20 cellular contexts compared by ENCODE assay signal in the genomic region with DNA sequence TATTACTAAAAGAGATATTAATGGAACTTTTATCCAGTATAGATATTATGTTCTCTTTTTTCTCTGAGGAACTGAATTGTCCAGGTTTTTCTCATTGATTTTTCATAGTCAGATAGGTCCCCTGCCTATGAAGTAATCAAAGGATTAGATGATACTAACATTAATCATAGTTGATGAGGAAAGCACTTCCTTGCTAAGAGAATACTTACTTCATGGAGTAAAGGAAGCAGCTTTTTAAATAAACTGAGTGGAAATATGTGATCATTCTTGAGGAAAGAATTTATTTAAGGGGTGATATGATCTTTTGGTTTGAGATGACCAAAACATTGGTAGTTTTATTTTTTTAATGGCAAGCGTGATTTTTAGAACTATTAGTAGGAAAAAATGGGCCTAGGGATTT. TPM values are rescaled to one million over a fixed set of nuclear protein-coding genes. Genes with fewer than 3 reads are reported as not detected.
DNase-seq lines count a peak whose midpoint lies in the region; ATAC-seq and TF ChIP-seq lines count a peak whose summit lies in the region.
"Had no signal": no experiment of that assay in that cellular context is flagged by ENCODE, and none has a peak within 500 bp of the region (broad histone marks: within the 10 kb centered on the region; RNA-seq: fewer than 3 reads in every experiment).

No MANE protein-coding gene starts in this region.

- peaks cover 3 to 5% of the 10 kb centered on the region in 2 donors for H3K36me3 Mint-ChIP-seq in activated naive CD4-positive, alpha-beta T cell treated with anti-CD3 and anti-CD28 coated beads, Interleukin-2, amount 50 U/mL, for 72 hours

- H3K9me3 ChIP-seq in heart right ventricle: peaks cover 0 to 6% (median 0%) of the 10 kb centered on the region in 11 donors
- H3K9me3 ChIP-seq: BLaER1, HAP-1 had no signal

- H3K4me1 ChIP-seq in heart right ventricle: no peaks in the 10 kb centered on the region
- H3K4me1 ChIP-seq: BLaER1, HAP-1 had no signal

- no peak for ATAC-seq in heart right ventricle
- ATAC-seq in activated naive CD4-positive, alpha-beta T cell treated with anti-CD3 and anti-CD28 coated beads, Interleukin-2, amount 50 U/mL, for 72 hours: no peak
- ATAC-seq: CD8-positive, alpha-beta T cell; Panc1; Right ventricle myocardium inferior had no signal

- H3K36me3 ChIP-seq in heart right ventricle: peaks cover 0 to 37% (median 3%) of the 10 kb centered on the region in 9 donors
- H3K36me3 ChIP-seq: BLaER1, HAP-1 had no signal

- H3K4me3 ChIP-seq in epithelial cell of esophagus (ENCODE audit: low read length) (no peak overlapping the region), heart right ventricle (no peak overlapping the region)
- H3K4me3 ChIP-seq: BLaER1, HAP-1, SK-N-MC had no signal

- H3K27ac ChIP-seq in heart right ventricle: no peak overlapping the region
- H3K27ac ChIP-seq: BLaER1, SK-N-MC had no signal

- intact Hi-C loops in heart right ventricle (cut with DNase I): no loop called here

- no peaks in the 10 kb centered on the region for H3K27me3 ChIP-seq in heart right ventricle
- H3K27me3 ChIP-seq: BLaER1 had no signal

- WGBS in heart right ventricle, 2 donors: 89 to 98% methylated on average over 1 of the region's 1 CpG

- H3K27ac Mint-ChIP-seq in activated naive CD4-positive, alpha-beta T cell treated with anti-CD3 and anti-CD28 coated beads, Interleukin-2, amount 50 U/mL, for 72 hours: no peak overlapping the region
- H3K27ac Mint-ChIP-seq: CD8-positive, alpha-beta T cell had no signal

- peak; percentile 3 for DNase-seq in EL
- peak; percentile 5 for DNase-seq in LHCN-M2 (ENCODE audit: low read depth)
- peak; percentile 52 for DNase-seq in epithelial cell of esophagus (ENCODE audit: low read depth)
- peak; percentile 54 for DNase-seq in iris pigment epithelial cell (ENCODE audit: low read depth)
- DNase-seq in COLO829 (ENCODE audit: low spot score): no peak
- DNase-seq in heart right ventricle: no peak
- no peak for DNase-seq in activated naive CD4-positive, alpha-beta T cell treated with anti-CD3 and anti-CD28 coated beads, Interleukin-2, amount 50 U/mL, for 72 hours (ENCODE audit: low spot score in 2 of 2)
- DNase-seq: CD8-positive, alpha-beta T cell; DMS79; Kasumi-1; MM.1S; NCI-H1092; NCI-H1436 treated with DMSO at 0.1 percent for 48 hours; NCI-H2029 treated with DMSO at 0.1 percent for 48 hours; NCI-H446 treated with DMSO at 0.1 percent for 48 hours had no signal

- no peak for TF ChIP-seq CTCF in epithelial cell of esophagus (IDR thresholded peaks at IDR 0.05; ENCODE audit: insufficient read depth, low read depth, low read length, missing control alignments)
- TF ChIP-seq CTCF in heart right ventricle (IDR thresholded peaks at IDR 0.05): no peak

- H3K9me3 Mint-ChIP-seq in activated naive CD4-positive, alpha-beta T cell treated with anti-CD3 and anti-CD28 coated beads, Interleukin-2, amount 50 U/mL, for 72 hours: peaks cover 0 to 4% of the 10 kb centered on the region in 2 donors

RNA-seq across cellular contexts. Expression of gene SWT1, which starts 58.9 kb away (rescaled TPM):
- 3.4 and 4.2 TPM in 2 replicates for total RNA-seq in LHCN-M2 (2014; rRNA removed)
- polyA plus RNA-seq in LHCN-M2 (2012): 0.66 TPM
- total RNA-seq in heart right ventricle: 1 to 10 TPM; 3.6 to 7.9 (median 6.2) TPM
- polyA plus RNA-seq in heart right ventricle: 1 to 10 TPM; 1.4 to 2.6 TPM
- 1 to 10 TPM; 4.1 to 7.1 TPM for total RNA-seq in activated naive CD4-positive, alpha-beta T cell treated with anti-CD3 and anti-CD28 coated beads, Interleukin-2, amount 50 U/mL, for 72 hours

RNA-seq across cellular contexts. Expression of gene TRMT1L, which starts 59.2 kb away (rescaled TPM):
- total RNA-seq in LHCN-M2 (2014; rRNA removed): 27.6 and 29.2 TPM in 2 replicates
- polyA plus RNA-seq in LHCN-M2 (2012): 5.3 TPM
- total RNA-seq in heart right ventricle: 10 to 100 TPM; 19.2 to 34.1 (median 26.7) TPM
- polyA plus RNA-seq in heart right ventricle: 1 to 10 TPM; 6.8 to 9.7 TPM
- total RNA-seq in activated naive CD4-positive, alpha-beta T cell treated with anti-CD3 and anti-CD28 coated beads, Interleukin-2, amount 50 U/mL, for 72 hours: 10 to 100 TPM; 24.9 to 31.6 TPM

Comparison
In these comparisons a context has a peak if more than half of its experiments do, and no peak if none do; other contexts are left out.
1. DNase-seq: peak in EL (single experiment), LHCN-M2 (single experiment), epithelial cell of esophagus (single experiment) and iris pigment epithelial cell (single experiment); none in COLO829 (single experiment), heart right ventricle (0 of 2) and activated naive CD4-positive, alpha-beta T cell treated with anti-CD3 and anti-CD28 coated beads, Interleukin-2, amount 50 U/mL, for 72 hours (0 of 2).